8 cellular contexts compared by ENCODE assay signal in genomic region chr3:149970716-149971402, GRCh38. TPM values are rescaled to one million over a fixed set of nuclear protein-coding genes. Genes with fewer than 3 reads are reported as not detected.
DNase-seq lines count a peak whose midpoint lies in the region; ATAC-seq and TF ChIP-seq lines count a peak whose summit lies in the region.

TSS of gene PFN2 (minus strand) at chr3:149970895. CDS start at chr3:149970856, 39 bp downstream.

- peaks cover 15 to 27% of the 10 kb centered on the region in 2 donors for H3K27me3 Mint-ChIP-seq in CD8-positive, alpha-beta memory T cell
- H3K27me3 Mint-ChIP-seq in activated naive CD4-positive, alpha-beta T cell treated with anti-CD3 and anti-CD28 coated beads, Interleukin-2, amount 50 U/mL, for 24 hours, result peaks cover 24% of the 10 kb centered on the region

- H3K36me3 Mint-ChIP-seq in CD8-positive, alpha-beta memory T cell, result peaks cover 0 to 10% (median 0%) of the 10 kb centered on the region in 3 donors
- peaks cover 2% of the 10 kb centered on the region for H3K36me3 Mint-ChIP-seq in activated naive CD4-positive, alpha-beta T cell treated with anti-CD3 and anti-CD28 coated beads, Interleukin-2, amount 50 U/mL, for 24 hours

- H3K4me1 Mint-ChIP-seq in CD8-positive, alpha-beta memory T cell, result peaks cover 14 to 27% (median 23%) of the 10 kb centered on the region in 3 donors
- H3K4me1 Mint-ChIP-seq in activated naive CD4-positive, alpha-beta T cell treated with anti-CD3 and anti-CD28 coated beads, Interleukin-2, amount 50 U/mL, for 24 hours, result peaks cover 28% of the 10 kb centered on the region

- peak; percentile 42 to 74 (median 60) for DNase-seq in CD8-positive, alpha-beta memory T cell
- DNase-seq in germinal center (ENCODE audit: low spot score) (peak; percentile 40), nucleus accumbens (lab: John Stamatoyannopoulos, UW) (peak in 54 of 56 donors; percentile 8 to 88 (median 71)), suprapubic skin (ENCODE audit: low spot score in 2 of 2) (peak in 1 of 2 donors; percentile 64)

- no peaks in the 10 kb centered on the region for H3K36me3 ChIP-seq in CD8-positive, alpha-beta memory T cell (ENCODE audit: insufficient read depth, low read length)
- H3K36me3 ChIP-seq in HUES48 (ENCODE audit: control insufficient read depth, insufficient read depth, low read length) (peaks cover 24% of the 10 kb centered on the region), suprapubic skin (no peaks in the 10 kb centered on the region)

- POLR2A ChIA-PET in CD8-positive, alpha-beta memory T cell (lab: Charles Lee), result interaction anchor here (1.7 kb wide), 1 partner anchor 437 kb away, joined by 4 read pairs; the partner anchor contains the start of gene TSC22D2

- H3K4me1 ChIP-seq in CD8-positive, alpha-beta memory T cell (ENCODE audit: insufficient read depth, low read length), result peaks cover 10% of the 10 kb centered on the region
- H3K4me1 ChIP-seq in HUES48 (ENCODE audit: control insufficient read depth, insufficient read depth, low read length) (peaks cover 41% of the 10 kb centered on the region), suprapubic skin (peaks cover 22% of the 10 kb centered on the region)

- H3K27ac Mint-ChIP-seq in CD8-positive, alpha-beta memory T cell, result peak within 1 kb of the TSS; percentile 74 to 91 (median 86)
- peak within 1 kb of the TSS; percentile 70 for H3K27ac Mint-ChIP-seq in activated naive CD4-positive, alpha-beta T cell treated with anti-CD3 and anti-CD28 coated beads, Interleukin-2, amount 50 U/mL, for 24 hours

- peak; percentile 48 for ATAC-seq in GM21381 (IDR thresholded peaks at IDR 0.05; ENCODE audit: unreplicated experiment)

- no peak for TF ChIP-seq EP300 in suprapubic skin (IDR thresholded peaks at IDR 0.05)

- H3K9me3 ChIP-seq in CD8-positive, alpha-beta memory T cell (ENCODE audit: low read length), result no peaks in the 10 kb centered on the region
- H3K9me3 ChIP-seq in HUES48 (ENCODE audit: control insufficient read depth, insufficient read depth, low read length), result no peaks in the 10 kb centered on the region
- no peaks in the 10 kb centered on the region for H3K9me3 ChIP-seq in suprapubic skin

- H3K9ac ChIP-seq in HUES48 (ENCODE audit: low read depth, low read length), result peak within 1 kb of the TSS; percentile 98

- TF ChIP-seq CTCF in suprapubic skin (IDR thresholded peaks at IDR 0.05), result no peak

- peaks cover 0 to 1% (median 0%) of the 10 kb centered on the region in 5 donors for H3K9me3 Mint-ChIP-seq in CD8-positive, alpha-beta memory T cell
- no peaks in the 10 kb centered on the region for H3K9me3 Mint-ChIP-seq in activated naive CD4-positive, alpha-beta T cell treated with anti-CD3 and anti-CD28 coated beads, Interleukin-2, amount 50 U/mL, for 24 hours

- WGBS in suprapubic skin, result 0% methylated on average over 11 of the region's 102 CpGs

- H3K4me3 ChIP-seq in CD8-positive, alpha-beta memory T cell (ENCODE audit: low read length), result peak within 1 kb of the TSS; percentile 58
- peak within 1 kb of the TSS; percentile 88 for H3K4me3 ChIP-seq in HUES48 (ENCODE audit: low read depth, low read length)
- peak within 1 kb of the TSS; percentile 98 for H3K4me3 ChIP-seq in suprapubic skin

- CTCF ChIA-PET in CD8-positive, alpha-beta memory T cell (lab: Charles Lee), result interaction anchor here (1.1 to 2.2 kb wide), 3 partner anchors 10 to 249 kb away, joined by 3 to 7 read pairs (median 4); no protein-coding TSS in a partner anchor

- H3K27me3 ChIP-seq in CD8-positive, alpha-beta memory T cell (ENCODE audit: insufficient read depth, low read length, poor library complexity, severe bottlenecking), result peaks cover 3% of the 10 kb centered on the region
- H3K27me3 ChIP-seq in HUES48 (ENCODE audit: control insufficient read depth, insufficient read depth, low read length), result no peaks in the 10 kb centered on the region
- H3K27me3 ChIP-seq in suprapubic skin, result peaks cover 6% of the 10 kb centered on the region

- TF ChIP-seq POLR2A in Raji (IDR thresholded peaks at IDR 0.05; ENCODE audit: insufficient read depth, low read depth, low read length), result peak; percentile 40; the same call in 1 of the 2 replicates
- no peak for TF ChIP-seq POLR2A in suprapubic skin (IDR thresholded peaks at IDR 0.05)

- no peak within 1 kb of the TSS for H3K27ac ChIP-seq in CD8-positive, alpha-beta memory T cell (ENCODE audit: low read depth, low read length)
- peak within 1 kb of the TSS; percentile 98 for H3K27ac ChIP-seq in HUES48 (ENCODE audit: low read depth, low read length)
- peak within 1 kb of the TSS; percentile 86 for H3K27ac ChIP-seq in suprapubic skin

- peak within 1 kb of the TSS; percentile 92 to 97 (median 95) for H3K4me3 Mint-ChIP-seq in CD8-positive, alpha-beta memory T cell
- H3K4me3 Mint-ChIP-seq in activated naive CD4-positive, alpha-beta T cell treated with anti-CD3 and anti-CD28 coated beads, Interleukin-2, amount 50 U/mL, for 24 hours, result peak within 1 kb of the TSS; percentile 89

RNA-seq across cellular contexts. Expression of gene PFN2, which starts in this region (rescaled TPM):
- 1 to 10 TPM; 2.7 to 3.4 TPM for total RNA-seq in CD8-positive, alpha-beta memory T cell
- 5.3 TPM for polyA plus RNA-seq in CD8-positive, alpha-beta memory T cell
- 10 to 100 TPM in 2 of 4 donors, 1 to 10 TPM in 2; 6.5 to 19.9 (median 13.2) TPM for total RNA-seq in suprapubic skin
